ENCODE assay signal across 1 cellular context in the genomic region with DNA sequence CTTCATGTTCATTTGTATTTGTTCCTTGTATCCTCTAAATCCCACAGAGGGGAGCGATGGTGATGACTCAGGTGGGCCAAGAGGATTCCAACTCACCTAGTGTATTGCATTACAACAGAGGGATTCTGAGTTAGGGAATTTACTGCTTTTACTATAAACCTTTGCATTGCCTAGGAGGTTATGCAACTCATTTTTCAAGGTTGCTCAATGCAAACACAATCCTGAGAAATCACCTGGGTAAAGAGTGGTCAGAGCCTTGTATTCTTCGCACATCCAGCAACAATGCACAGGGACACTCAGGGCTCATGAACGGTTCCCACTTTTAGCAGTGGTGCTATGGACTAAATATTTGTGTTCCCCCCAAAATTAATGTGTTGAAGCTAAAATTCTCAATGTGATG.
TF ChIP-seq lines count a peak whose summit lies in the region.

No MANE protein-coding gene starts in this region.

TF ChIP-seq in GM23338, 12 proteins besides CTCF, POLR2A, EP300 and RAD21 (continued from another document):
- TF ChIP-seq, protein P1, sequence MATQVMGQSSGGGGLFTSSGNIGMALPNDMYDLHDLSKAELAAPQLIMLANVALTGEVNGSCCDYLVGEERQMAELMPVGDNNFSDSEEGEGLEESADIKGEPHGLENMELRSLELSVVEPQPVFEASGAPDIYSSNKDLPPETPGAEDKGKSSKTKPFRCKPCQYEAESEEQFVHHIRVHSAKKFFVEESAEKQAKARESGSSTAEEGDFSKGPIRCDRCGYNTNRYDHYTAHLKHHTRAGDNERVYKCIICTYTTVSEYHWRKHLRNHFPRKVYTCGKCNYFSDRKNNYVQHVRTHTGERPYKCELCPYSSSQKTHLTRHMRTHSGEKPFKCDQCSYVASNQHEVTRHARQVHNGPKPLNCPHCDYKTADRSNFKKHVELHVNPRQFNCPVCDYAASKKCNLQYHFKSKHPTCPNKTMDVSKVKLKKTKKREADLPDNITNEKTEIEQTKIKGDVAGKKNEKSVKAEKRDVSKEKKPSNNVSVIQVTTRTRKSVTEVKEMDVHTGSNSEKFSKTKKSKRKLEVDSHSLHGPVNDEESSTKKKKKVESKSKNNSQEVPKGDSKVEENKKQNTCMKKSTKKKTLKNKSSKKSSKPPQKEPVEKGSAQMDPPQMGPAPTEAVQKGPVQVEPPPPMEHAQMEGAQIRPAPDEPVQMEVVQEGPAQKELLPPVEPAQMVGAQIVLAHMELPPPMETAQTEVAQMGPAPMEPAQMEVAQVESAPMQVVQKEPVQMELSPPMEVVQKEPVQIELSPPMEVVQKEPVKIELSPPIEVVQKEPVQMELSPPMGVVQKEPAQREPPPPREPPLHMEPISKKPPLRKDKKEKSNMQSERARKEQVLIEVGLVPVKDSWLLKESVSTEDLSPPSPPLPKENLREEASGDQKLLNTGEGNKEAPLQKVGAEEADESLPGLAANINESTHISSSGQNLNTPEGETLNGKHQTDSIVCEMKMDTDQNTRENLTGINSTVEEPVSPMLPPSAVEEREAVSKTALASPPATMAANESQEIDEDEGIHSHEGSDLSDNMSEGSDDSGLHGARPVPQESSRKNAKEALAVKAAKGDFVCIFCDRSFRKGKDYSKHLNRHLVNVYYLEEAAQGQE (IDR thresholded peaks at IDR 0.05; ENCODE audit: unreplicated experiment): no peak
- no peak for TF ChIP-seq EZH2 (IDR thresholded peaks at IDR 0.05; ENCODE audit: low read depth, unreplicated experiment)
- no peak for TF ChIP-seq ZNF331 (CRISPR knock-in tag; IDR thresholded peaks at IDR 0.05; ENCODE audit: low read depth)
- TF ChIP-seq, protein P2, sequence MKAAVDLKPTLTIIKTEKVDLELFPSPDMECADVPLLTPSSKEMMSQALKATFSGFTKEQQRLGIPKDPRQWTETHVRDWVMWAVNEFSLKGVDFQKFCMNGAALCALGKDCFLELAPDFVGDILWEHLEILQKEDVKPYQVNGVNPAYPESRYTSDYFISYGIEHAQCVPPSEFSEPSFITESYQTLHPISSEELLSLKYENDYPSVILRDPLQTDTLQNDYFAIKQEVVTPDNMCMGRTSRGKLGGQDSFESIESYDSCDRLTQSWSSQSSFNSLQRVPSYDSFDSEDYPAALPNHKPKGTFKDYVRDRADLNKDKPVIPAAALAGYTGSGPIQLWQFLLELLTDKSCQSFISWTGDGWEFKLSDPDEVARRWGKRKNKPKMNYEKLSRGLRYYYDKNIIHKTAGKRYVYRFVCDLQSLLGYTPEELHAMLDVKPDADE (IDR thresholded peaks at IDR 0.05): no peak
- no peak for TF ChIP-seq CREB1 (CRISPR knock-in tag; IDR thresholded peaks at IDR 0.05; ENCODE audit: low read depth)
- TF ChIP-seq, protein P3, sequence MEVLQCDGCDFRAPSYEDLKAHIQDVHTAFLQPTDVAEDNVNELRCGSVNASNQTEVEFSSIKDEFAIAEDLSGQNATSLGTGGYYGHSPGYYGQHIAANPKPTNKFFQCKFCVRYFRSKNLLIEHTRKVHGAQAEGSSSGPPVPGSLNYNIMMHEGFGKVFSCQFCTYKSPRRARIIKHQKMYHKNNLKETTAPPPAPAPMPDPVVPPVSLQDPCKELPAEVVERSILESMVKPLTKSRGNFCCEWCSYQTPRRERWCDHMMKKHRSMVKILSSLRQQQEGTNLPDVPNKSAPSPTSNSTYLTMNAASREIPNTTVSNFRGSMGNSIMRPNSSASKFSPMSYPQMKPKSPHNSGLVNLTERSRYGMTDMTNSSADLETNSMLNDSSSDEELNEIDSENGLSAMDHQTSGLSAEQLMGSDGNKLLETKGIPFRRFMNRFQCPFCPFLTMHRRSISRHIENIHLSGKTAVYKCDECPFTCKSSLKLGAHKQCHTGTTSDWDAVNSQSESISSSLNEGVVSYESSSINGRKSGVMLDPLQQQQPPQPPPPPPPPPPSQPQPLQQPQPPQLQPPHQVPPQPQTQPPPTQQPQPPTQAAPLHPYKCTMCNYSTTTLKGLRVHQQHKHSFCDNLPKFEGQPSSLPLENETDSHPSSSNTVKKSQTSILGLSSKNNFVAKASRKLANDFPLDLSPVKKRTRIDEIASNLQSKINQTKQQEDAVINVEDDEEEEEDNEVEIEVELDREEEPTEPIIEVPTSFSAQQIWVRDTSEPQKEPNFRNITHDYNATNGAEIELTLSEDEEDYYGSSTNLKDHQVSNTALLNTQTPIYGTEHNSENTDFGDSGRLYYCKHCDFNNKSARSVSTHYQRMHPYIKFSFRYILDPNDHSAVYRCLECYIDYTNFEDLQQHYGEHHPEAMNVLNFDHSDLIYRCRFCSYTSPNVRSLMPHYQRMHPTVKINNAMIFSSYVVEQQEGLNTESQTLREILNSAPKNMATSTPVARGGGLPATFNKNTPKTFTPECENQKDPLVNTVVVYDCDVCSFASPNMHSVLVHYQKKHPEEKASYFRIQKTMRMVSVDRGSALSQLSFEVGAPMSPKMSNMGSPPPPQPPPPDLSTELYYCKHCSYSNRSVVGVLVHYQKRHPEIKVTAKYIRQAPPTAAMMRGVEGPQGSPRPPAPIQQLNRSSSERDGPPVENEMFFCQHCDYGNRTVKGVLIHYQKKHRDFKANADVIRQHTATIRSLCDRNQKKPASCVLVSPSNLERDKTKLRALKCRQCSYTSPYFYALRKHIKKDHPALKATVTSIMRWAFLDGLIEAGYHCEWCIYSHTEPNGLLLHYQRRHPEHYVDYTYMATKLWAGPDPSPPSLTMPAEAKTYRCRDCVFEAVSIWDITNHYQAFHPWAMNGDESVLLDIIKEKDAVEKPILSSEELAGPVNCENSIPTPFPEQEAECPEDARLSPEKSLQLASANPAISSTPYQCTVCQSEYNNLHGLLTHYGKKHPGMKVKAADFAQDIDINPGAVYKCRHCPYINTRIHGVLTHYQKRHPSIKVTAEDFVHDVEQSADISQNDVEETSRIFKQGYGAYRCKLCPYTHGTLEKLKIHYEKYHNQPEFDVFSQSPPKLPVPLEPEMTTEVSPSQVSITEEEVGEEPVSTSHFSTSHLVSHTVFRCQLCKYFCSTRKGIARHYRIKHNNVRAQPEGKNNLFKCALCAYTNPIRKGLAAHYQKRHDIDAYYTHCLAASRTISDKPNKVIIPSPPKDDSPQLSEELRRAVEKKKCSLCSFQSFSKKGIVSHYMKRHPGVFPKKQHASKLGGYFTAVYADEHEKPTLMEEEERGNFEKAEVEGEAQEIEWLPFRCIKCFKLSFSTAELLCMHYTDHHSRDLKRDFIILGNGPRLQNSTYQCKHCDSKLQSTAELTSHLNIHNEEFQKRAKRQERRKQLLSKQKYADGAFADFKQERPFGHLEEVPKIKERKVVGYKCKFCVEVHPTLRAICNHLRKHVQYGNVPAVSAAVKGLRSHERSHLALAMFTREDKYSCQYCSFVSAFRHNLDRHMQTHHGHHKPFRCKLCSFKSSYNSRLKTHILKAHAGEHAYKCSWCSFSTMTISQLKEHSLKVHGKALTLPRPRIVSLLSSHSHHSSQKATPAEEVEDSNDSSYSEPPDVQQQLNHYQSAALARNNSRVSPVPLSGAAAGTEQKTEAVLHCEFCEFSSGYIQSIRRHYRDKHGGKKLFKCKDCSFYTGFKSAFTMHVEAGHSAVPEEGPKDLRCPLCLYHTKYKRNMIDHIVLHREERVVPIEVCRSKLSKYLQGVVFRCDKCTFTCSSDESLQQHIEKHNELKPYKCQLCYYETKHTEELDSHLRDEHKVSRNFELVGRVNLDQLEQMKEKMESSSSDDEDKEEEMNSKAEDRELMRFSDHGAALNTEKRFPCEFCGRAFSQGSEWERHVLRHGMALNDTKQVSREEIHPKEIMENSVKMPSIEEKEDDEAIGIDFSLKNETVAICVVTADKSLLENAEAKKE (CRISPR knock-in tag; IDR thresholded peaks at IDR 0.05): no peak
- no peak for TF ChIP-seq NANOG (IDR thresholded peaks at IDR 0.05; ENCODE audit: borderline replicate concordance)
- TF ChIP-seq POLR2AphosphoS5 (IDR thresholded peaks at IDR 0.05; ENCODE audit: low read depth): no peak
- TF ChIP-seq ZNF114 (CRISPR knock-in tag; IDR thresholded peaks at IDR 0.05): no peak
- TF ChIP-seq STAT1 (IDR thresholded peaks at IDR 0.05; ENCODE audit: unreplicated experiment): no peak
